Comparison of ENCODE assay signal across 15 cellular contexts in the genomic region with DNA sequence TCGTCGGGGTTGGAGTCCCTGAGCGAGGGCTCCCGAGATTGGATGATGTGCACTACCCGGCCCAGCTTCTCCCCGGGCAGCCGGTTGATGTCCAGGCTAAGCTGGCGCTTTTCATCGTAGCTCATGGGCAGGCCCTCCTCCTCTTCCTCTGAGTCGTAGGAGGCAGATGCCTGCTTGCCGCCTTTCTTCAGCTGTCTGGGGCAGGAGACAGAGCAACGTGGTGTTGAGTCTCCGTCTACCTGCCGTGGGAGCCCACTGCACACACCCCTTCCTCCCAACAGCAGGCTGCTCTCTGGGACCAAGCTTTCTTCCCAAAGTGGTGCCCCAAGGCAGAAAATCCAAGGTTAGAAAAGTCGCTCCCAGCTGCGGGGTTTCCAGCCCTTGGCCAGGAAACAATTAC. TPM values are rescaled to one million over a fixed set of nuclear protein-coding genes. Genes with fewer than 3 reads are reported as not detected.
DNase-seq lines count a peak whose midpoint lies in the region; ATAC-seq and TF ChIP-seq lines count a peak whose summit lies in the region.
"Had no signal": no experiment of that assay in that cellular context is flagged by ENCODE, and none has a peak within 500 bp of the region (broad histone marks: within the 10 kb centered on the region; RNA-seq: fewer than 3 reads in every experiment).

No MANE protein-coding gene starts in this region.

- H3K4me1 ChIP-seq in osteoblast (ENCODE audit: insufficient read depth, low read length) (no peaks in the 10 kb centered on the region), upper lobe of right lung (peaks cover under 1% of the 10 kb centered on the region)
- H3K4me1 ChIP-seq: BLaER1 treated with 17β-estradiol and CSF1 and Interleukin-3, amounts not matched to agents 10 nM and 100 nM; HAP-1 had no signal

- no peaks in the 10 kb centered on the region for H3K9me3 Mint-ChIP-seq in activated naive CD4-positive, alpha-beta T cell treated with anti-CD3 and anti-CD28 coated beads, Interleukin-2, amount 10 ng/mL, durations not matched to agents 7 days and 5 days
- H3K9me3 Mint-ChIP-seq: CD4-positive, alpha-beta T cell had no signal

- no peak overlapping the region for H3K27ac ChIP-seq in osteoblast (ENCODE audit: low read depth, low read length)
- no peak overlapping the region for H3K27ac ChIP-seq in upper lobe of right lung
- H3K27ac ChIP-seq: BLaER1 treated with 17β-estradiol and CSF1 and Interleukin-3, amounts not matched to agents 10 nM and 100 nM; HL-60 had no signal

- no peak overlapping the region for H3K4me3 ChIP-seq in osteoblast (ENCODE audit: insufficient read depth, low read length)
- H3K4me3 ChIP-seq in upper lobe of right lung: no peak overlapping the region
- H3K4me3 ChIP-seq: BLaER1 treated with 17β-estradiol and CSF1 and Interleukin-3, amounts not matched to agents 10 nM and 100 nM; HAP-1 had no signal

- H3K9me3 ChIP-seq in osteoblast (ENCODE audit: low read depth, low read length) (no peaks in the 10 kb centered on the region), upper lobe of right lung (no peaks in the 10 kb centered on the region)
- H3K9me3 ChIP-seq: HAP-1 had no signal

- peaks cover 2% of the 10 kb centered on the region for H3K4me1 Mint-ChIP-seq in activated naive CD4-positive, alpha-beta T cell treated with anti-CD3 and anti-CD28 coated beads, Interleukin-2, amount 10 ng/mL, durations not matched to agents 7 days and 5 days

- peaks cover 47% of the 10 kb centered on the region for H3K36me3 Mint-ChIP-seq in activated naive CD4-positive, alpha-beta T cell treated with anti-CD3 and anti-CD28 coated beads, Interleukin-2, amount 10 ng/mL, durations not matched to agents 7 days and 5 days

- peak; percentile 8 for DNase-seq in activated naive CD4-positive, alpha-beta T cell treated with anti-CD3 and anti-CD28 coated beads, Interleukin-2, amount 10 ng/mL, durations not matched to agents 7 days and 5 days
- no peak for DNase-seq in activated naive CD4-positive, alpha-beta T cell (lab: John Stamatoyannopoulos, UW)
- DNase-seq in Daoy (ENCODE audit: low read depth) (peak; percentile 1), osteoblast (ENCODE audit: insufficient read length, low spot score, missing footprints) (peak; percentile 39), upper lobe of right lung (peak; percentile 39)
- DNase-seq: ACHN; Calu3; CD4-positive, alpha-beta T cell; DMS79; EL had no signal

- H3K79me2 ChIP-seq in osteoblast (ENCODE audit: insufficient read depth, low read length): no peaks in the 10 kb centered on the region

- no peak overlapping the region for H3K4me3 Mint-ChIP-seq in activated naive CD4-positive, alpha-beta T cell treated with anti-CD3 and anti-CD28 coated beads, Interleukin-2, amount 10 ng/mL, durations not matched to agents 7 days and 5 days
- H3K4me3 Mint-ChIP-seq: CD4-positive, alpha-beta T cell had no signal

- no peak overlapping the region for H2AFZ ChIP-seq in osteoblast (ENCODE audit: low read length)

- TF ChIP-seq CTCF in osteoblast (IDR thresholded peaks at IDR 0.05; ENCODE audit: extremely low read depth, low read depth, low read length): no peak
- TF ChIP-seq CTCF in upper lobe of right lung (IDR thresholded peaks at IDR 0.05): no peak

- H3K27me3 Mint-ChIP-seq in activated naive CD4-positive, alpha-beta T cell treated with anti-CD3 and anti-CD28 coated beads, Interleukin-2, amount 10 ng/mL, durations not matched to agents 7 days and 5 days: no peaks in the 10 kb centered on the region
- H3K27me3 Mint-ChIP-seq: CD4-positive, alpha-beta T cell had no signal

- peaks cover 43% of the 10 kb centered on the region for H3K36me3 ChIP-seq in osteoblast (ENCODE audit: insufficient read depth, low read length)
- peaks cover 75% of the 10 kb centered on the region for H3K36me3 ChIP-seq in upper lobe of right lung

- CTCF ChIA-PET in activated naive CD4-positive, alpha-beta T cell treated with anti-CD3 and anti-CD28 coated beads, Interleukin-2, amount 10 ng/mL, durations not matched to agents 7 days and 5 days (lab: Charles Lee): no interaction called here

- intact Hi-C loops in upper lobe of right lung (cut with DNase I): no loop called here

- peaks cover 5% of the 10 kb centered on the region for H4K20me1 ChIP-seq in osteoblast (ENCODE audit: insufficient read depth, low read length)

- H3K27ac Mint-ChIP-seq in activated naive CD4-positive, alpha-beta T cell treated with anti-CD3 and anti-CD28 coated beads, Interleukin-2, amount 10 ng/mL, durations not matched to agents 7 days and 5 days: no peak overlapping the region
- H3K27ac Mint-ChIP-seq: CD4-positive, alpha-beta T cell had no signal

- H3K27me3 ChIP-seq in osteoblast (ENCODE audit: insufficient read depth, low read length): no peaks in the 10 kb centered on the region
- H3K27me3 ChIP-seq in upper lobe of right lung: no peaks in the 10 kb centered on the region
- H3K27me3 ChIP-seq: BLaER1 treated with 17β-estradiol and CSF1 and Interleukin-3, amounts not matched to agents 10 nM and 100 nM had no signal

- H3K4me2 ChIP-seq in osteoblast (ENCODE audit: insufficient read depth, low read length): no peak overlapping the region
- H3K4me2 ChIP-seq: BLaER1 treated with 17β-estradiol and CSF1 and Interleukin-3, amounts not matched to agents 10 nM and 100 nM had no signal

- ATAC-seq in upper lobe of right lung (no peak), GM21515 (IDR thresholded peaks at IDR 0.05; ENCODE audit: unreplicated experiment) (no peak), GM21423 (IDR thresholded peaks at IDR 0.05; ENCODE audit: unreplicated experiment) (no peak)

RNA-seq across cellular contexts. Expression of gene BRD3OS, which starts 10.8 kb away (rescaled TPM):
- total RNA-seq in Daoy (2014; rRNA removed; shearing (Covaris generic)): 12.8 and 15.1 TPM in 2 replicates
- total RNA-seq in osteoblast (23.0 and 26.1 TPM in 2 replicates), upper lobe of right lung (10.7 TPM)

RNA-seq across cellular contexts. Expression of gene BRD3, which starts 31.7 kb away (rescaled TPM):
- total RNA-seq in Daoy (2014; rRNA removed; shearing (Covaris generic)): 6.4 and 6.5 TPM in 2 replicates
- total RNA-seq in osteoblast: 6.9 and 10.9 TPM in 2 replicates
- total RNA-seq in upper lobe of right lung: 38.4 TPM

RNA-seq across cellular contexts. Expression of gene VAV2, which starts 44.0 kb away (rescaled TPM):
- 11.3 and 11.5 TPM in 2 replicates for total RNA-seq in Daoy (2014; rRNA removed; shearing (Covaris generic))
- total RNA-seq in osteoblast (8.0 and 8.8 TPM in 2 replicates), upper lobe of right lung (34.6 TPM)

Comparison
In these comparisons a context has a peak if more than half of its experiments do, and no peak if none do; other contexts are left out.
1. DNase-seq: peak in activated naive CD4-positive, alpha-beta T cell treated with anti-CD3 and anti-CD28 coated beads, Interleukin-2, amount 10 ng/mL, durations not matched to agents 7 days and 5 days (single experiment), Daoy (single experiment), osteoblast (single experiment) and upper lobe of right lung (single experiment); none in activated naive CD4-positive, alpha-beta T cell (0 of 4).